Comparison of ENCODE assay signal across 8 cellular contexts in the genomic region with DNA sequence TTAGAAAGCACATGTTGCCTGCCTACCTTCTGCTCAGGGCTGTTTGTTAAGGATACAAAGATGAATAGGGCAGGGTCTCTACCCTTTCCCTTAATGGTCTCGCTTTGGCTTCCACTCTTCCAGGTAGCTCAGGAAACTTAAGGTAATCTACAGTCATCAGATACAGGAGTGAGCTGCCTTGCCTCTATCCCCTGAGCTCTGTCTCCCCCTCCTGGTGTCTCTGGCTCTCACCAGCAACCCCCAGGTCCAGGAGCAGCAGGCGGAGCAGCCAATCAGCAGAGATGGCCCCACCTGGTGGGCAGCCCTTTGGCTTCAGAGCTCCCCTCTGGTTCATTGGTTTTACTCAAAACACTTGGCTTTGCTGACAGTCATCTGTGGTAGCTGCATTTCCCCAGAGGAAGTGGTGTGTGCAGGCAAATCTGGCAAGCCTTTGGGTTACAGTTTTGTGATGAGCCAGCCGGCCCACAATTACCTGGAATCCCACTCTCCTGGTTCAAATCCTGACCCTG. TPM values are rescaled to one million over a fixed set of nuclear protein-coding genes. Genes with fewer than 3 reads are reported as not detected.
A peak's percentile ranks its signal among the peaks of the same experiment; 100 is the strongest.
DNase-seq lines count a peak whose midpoint lies in the region; ATAC-seq and TF ChIP-seq lines count a peak whose summit lies in the region.

No MANE protein-coding gene starts in this region.

- ATAC-seq in GM21737 (IDR thresholded peaks at IDR 0.05; ENCODE audit: unreplicated experiment) (peak; percentile 97), Panc1 (peak; percentile 94)
- ATAC-seq in stimulated activated naive CD8-positive, alpha-beta T cell treated with anti-CD3 and anti-CD28 coated beads, Interleukin-15, amount 100 ng/mL, for 72 hours: peak; percentile 99

- H3K9me2 ChIP-seq in DOHH2 (replicated peaks; ENCODE audit: control insufficient read depth, low read length): no peaks in the 10 kb centered on the region

- H4K20me1 ChIP-seq in DOHH2 (ENCODE audit: control insufficient read depth, insufficient read depth, low read depth, low read length): no peaks in the 10 kb centered on the region
- H4K20me1 ChIP-seq in fibroblast of lung (ENCODE audit: control insufficient read depth, extremely low read depth, insufficient read depth, low read length): no peaks in the 10 kb centered on the region

- H3K9ac ChIP-seq in fibroblast of lung (ENCODE audit: insufficient read depth, low read length): no peak overlapping the region

- no peaks in the 10 kb centered on the region for H3K36me3 ChIP-seq in DOHH2 (ENCODE audit: control insufficient read depth, low read length)
- no peaks in the 10 kb centered on the region for H3K36me3 ChIP-seq in Panc1 (ENCODE audit: control insufficient read depth, insufficient read depth, low read length)
- no peaks in the 10 kb centered on the region for H3K36me3 ChIP-seq in fibroblast of lung (ENCODE audit: control insufficient read depth, insufficient read depth, low read length)

- H3K4me2 ChIP-seq in DOHH2 (ENCODE audit: low read length) (peak overlapping the region; percentile 47), fibroblast of lung (ENCODE audit: extremely low read depth, insufficient read depth, low read length) (no peak overlapping the region)

- CTCF ChIA-PET in Panc1 (lab: Charles Lee): interaction anchor here (1.0 to 2.0 kb wide), 5 partner anchors 75 to 289 kb away, joined by 3 to 10 read pairs (median 6); partner anchors contain the start of gene XIRP1

- peak overlapping the region; percentile 6 for H3K27ac Mint-ChIP-seq in activated T-cell treated with anti-CD3 and anti-CD28 coated beads, Interleukin-2, amount 50 U/mL, for 24 hours
- H3K27ac Mint-ChIP-seq in neural crest cell (ENCODE audit: unreplicated experiment): no peak overlapping the region
- no peak overlapping the region for H3K27ac Mint-ChIP-seq in stimulated activated naive CD8-positive, alpha-beta T cell treated with anti-CD3 and anti-CD28 coated beads, Interleukin-15, amount 100 ng/mL, for 72 hours

- peaks cover 39% of the 10 kb centered on the region for H3K4me1 Mint-ChIP-seq in activated T-cell treated with anti-CD3 and anti-CD28 coated beads, Interleukin-2, amount 50 U/mL, for 24 hours (ENCODE audit: low read depth)
- peaks cover 6% of the 10 kb centered on the region for H3K4me1 Mint-ChIP-seq in neural crest cell
- H3K4me1 Mint-ChIP-seq in stimulated activated naive CD8-positive, alpha-beta T cell treated with anti-CD3 and anti-CD28 coated beads, Interleukin-15, amount 100 ng/mL, for 72 hours: peaks cover 46% of the 10 kb centered on the region

- no TSS peak for BruUV-seq in Panc1 (replicated peaks; lab: Mats Ljungman, UMichigan)

- H3K4me3 ChIP-seq in DOHH2 (ENCODE audit: low read length) (no peak overlapping the region), Panc1 (ENCODE audit: low read depth in 2 of 2, low read length in 2 of 2) (no peak overlapping the region), fibroblast of lung (replicated peaks in 1 of 4; ENCODE audit: control extremely low read depth in 1 of 4, insufficient read depth in 1 of 4, low read depth in 3 of 4, low read length in 4 of 4) (no peak overlapping the region)
- no peak overlapping the region for H3K4me3 ChIP-seq in Jurkat, Clone E6-1 (ENCODE audit: low read length)

- no peaks in the 10 kb centered on the region for H3K79me2 ChIP-seq in DOHH2 (ENCODE audit: control insufficient read depth, low read length)
- no peaks in the 10 kb centered on the region for H3K79me2 ChIP-seq in fibroblast of lung (ENCODE audit: control insufficient read depth, insufficient read depth, low read length)

- no peaks in the 10 kb centered on the region for H3K9me3 ChIP-seq in DOHH2 (ENCODE audit: control insufficient read depth, insufficient read depth, low read length)
- H3K9me3 ChIP-seq in Panc1 (ENCODE audit: control insufficient read depth, insufficient read depth, low read depth, low read length): no peaks in the 10 kb centered on the region
- no peaks in the 10 kb centered on the region for H3K9me3 ChIP-seq in fibroblast of lung (ENCODE audit: control insufficient read depth, insufficient read depth, low read depth, low read length)

- H3K9me3 Mint-ChIP-seq in activated T-cell treated with anti-CD3 and anti-CD28 coated beads, Interleukin-2, amount 50 U/mL, for 24 hours: no peaks in the 10 kb centered on the region
- no peaks in the 10 kb centered on the region for H3K9me3 Mint-ChIP-seq in neural crest cell
- H3K9me3 Mint-ChIP-seq in stimulated activated naive CD8-positive, alpha-beta T cell treated with anti-CD3 and anti-CD28 coated beads, Interleukin-15, amount 100 ng/mL, for 72 hours: no peaks in the 10 kb centered on the region

- POLR2A ChIA-PET in Panc1 (lab: Charles Lee): no interaction called here

- TF ChIP-seq CTCF in DOHH2 (IDR thresholded peaks at IDR 0.05; ENCODE audit: low read depth, low read length, poor library complexity, severe bottlenecking) (peak; percentile 96), Panc1 (IDR thresholded peaks at IDR 0.05) (peak; percentile 88), fibroblast of lung (conservative IDR thresholded peaks at IDR 0.05 in 1 of 2, IDR thresholded peaks at IDR 0.05 in 1 of 2; ENCODE audit: low read depth in 1 of 2, low read length in 2 of 2) (peak; percentile 84 to 85), neural crest cell (conservative IDR thresholded peaks at IDR 0.05) (peak; percentile 90)

- intact Hi-C loops in Panc1 (cut with micrococcal nuclease; ENCODE audit: unreplicated experiment): loop anchor here (1.0 to 5.0 kb wide), 4 partner anchors 81 to 186 kb away; no protein-coding TSS in a partner anchor

- H3K36me3 Mint-ChIP-seq in activated T-cell treated with anti-CD3 and anti-CD28 coated beads, Interleukin-2, amount 50 U/mL, for 24 hours (ENCODE audit: low read depth): no peaks in the 10 kb centered on the region
- H3K36me3 Mint-ChIP-seq in neural crest cell (ENCODE audit: low read depth): no peaks in the 10 kb centered on the region

- H3K27me3 ChIP-seq in DOHH2 (ENCODE audit: control insufficient read depth, low read length): no peaks in the 10 kb centered on the region
- H3K27me3 ChIP-seq in Panc1 (ENCODE audit: control insufficient read depth, insufficient read depth, low read length): no peaks in the 10 kb centered on the region
- H3K27me3 ChIP-seq in fibroblast of lung (ENCODE audit: control insufficient read depth, insufficient read depth, low read length): no peaks in the 10 kb centered on the region

- H3K27ac ChIP-seq in DOHH2 (ENCODE audit: low read depth, low read length) (no peak overlapping the region), Panc1 (ENCODE audit: low read length) (no peak overlapping the region), fibroblast of lung (ENCODE audit: insufficient read depth, low read length) (no peak overlapping the region)

- H3K4me3 Mint-ChIP-seq in activated T-cell treated with anti-CD3 and anti-CD28 coated beads, Interleukin-2, amount 50 U/mL, for 24 hours: no peak overlapping the region
- H3K4me3 Mint-ChIP-seq in neural crest cell: no peak overlapping the region
- H3K4me3 Mint-ChIP-seq in stimulated activated naive CD8-positive, alpha-beta T cell treated with anti-CD3 and anti-CD28 coated beads, Interleukin-15, amount 100 ng/mL, for 72 hours: no peak overlapping the region

- H3K4me1 ChIP-seq in DOHH2 (ENCODE audit: control insufficient read depth, low read length) (peaks cover 9% of the 10 kb centered on the region), Panc1 (ENCODE audit: control insufficient read depth, insufficient read depth, low read length) (no peaks in the 10 kb centered on the region), fibroblast of lung (ENCODE audit: control insufficient read depth, extremely low read depth, insufficient read depth, low read length) (no peaks in the 10 kb centered on the region)

- no peak overlapping the region for H2AFZ ChIP-seq in fibroblast of lung (ENCODE audit: low read length)

- peak; percentile 97 for DNase-seq in Jurkat, Clone E6-1 (ENCODE audit: low read depth, low spot score)
- DNase-seq in Panc1 (ENCODE audit: low read depth, low spot score) (peak; percentile 60), fibroblast of lung (ENCODE audit: low read depth in 2 of 2) (peak; percentile 68 to 81), neural crest cell (ENCODE audit: low read depth, low spot score) (peak; percentile 66)
- DNase-seq in activated T-cell treated with anti-CD3 and anti-CD28 coated beads, Interleukin-2, amount 50 U/mL, for 24 hours: peak; percentile 83
- peak; percentile 80 to 90 for DNase-seq in stimulated activated naive CD8-positive, alpha-beta T cell treated with anti-CD3 and anti-CD28 coated beads, Interleukin-15, amount 100 ng/mL, for 72 hours

- 0 out of 2 replicates have a peak, but pooled peaks cover 2% of the 10 kb centered on the region for H3F3A ChIP-seq in DOHH2 (ENCODE audit: control insufficient read depth, insufficient read depth)

- in situ Hi-C loops in Panc1 (cut with HindIII; ENCODE audit: low pct_unique_long_range_greater_than_20kb, low sequenced_read_pairs): no loop called here

- no peaks in the 10 kb centered on the region for H3K27me3 Mint-ChIP-seq in activated T-cell treated with anti-CD3 and anti-CD28 coated beads, Interleukin-2, amount 50 U/mL, for 24 hours
- no peaks in the 10 kb centered on the region for H3K27me3 Mint-ChIP-seq in neural crest cell (ENCODE audit: low read depth)
- H3K27me3 Mint-ChIP-seq in stimulated activated naive CD8-positive, alpha-beta T cell treated with anti-CD3 and anti-CD28 coated beads, Interleukin-15, amount 100 ng/mL, for 72 hours: no peaks in the 10 kb centered on the region

RNA-seq across cellular contexts. Expression of gene CX3CR1, which starts 8.5 kb away (rescaled TPM):
- polyA plus RNA-seq in Jurkat, Clone E6-1 (2012; ENCODE audit: insufficient read depth, insufficient read length): not detected
- total RNA-seq in Panc1 (2021; ENCODE audit: unreplicated experiment) (not detected), fibroblast of lung (under 0.01 TPM in 1 of 2 replicates, not detected in the other), neural crest cell (0.26 TPM in 1 of 2 replicates, not detected in the other)
- not detected for polyA plus RNA-seq in Panc1 (2012; ENCODE audit: insufficient read length)
- polyA plus RNA-seq in fibroblast of lung: not detected in 2 replicates
- polyA plus RNA-seq in fibroblast of lung (2012): not detected in 2 replicates
- not detected in 2 replicates for polyA minus RNA-seq in fibroblast of lung (ENCODE audit: low replicate concordance)

RNA-seq across cellular contexts. Expression of gene CCR8, which starts 41.2 kb away (rescaled TPM):
- 1.5 TPM for polyA plus RNA-seq in Jurkat, Clone E6-1 (2012; ENCODE audit: insufficient read depth, insufficient read length)
- total RNA-seq in Panc1 (2021; ENCODE audit: unreplicated experiment) (not detected), fibroblast of lung (not detected in 2 replicates), neural crest cell (not detected in 2 replicates)
- polyA plus RNA-seq in Panc1 (2012; ENCODE audit: insufficient read length): not detected
- not detected in 2 replicates for polyA plus RNA-seq in fibroblast of lung
- polyA plus RNA-seq in fibroblast of lung (2012): not detected in 2 replicates
- not detected in 2 replicates for polyA minus RNA-seq in fibroblast of lung (ENCODE audit: low replicate concordance)
